17 cellular contexts compared by ENCODE assay signal in genomic region chr11:47204633-47204989, GRCh38. TPM values are rescaled to one million over a fixed set of nuclear protein-coding genes. Genes with fewer than 3 reads are reported as not detected.
DNase-seq lines count a peak whose midpoint lies in the region; ATAC-seq, FAIRE-seq and TF ChIP-seq lines count a peak whose summit lies in the region.
"Had no signal": no experiment of that assay in that cellular context is flagged by ENCODE, and none has a peak within 500 bp of the region (broad histone marks: within the 10 kb centered on the region; RNA-seq: fewer than 3 reads in every experiment).

No MANE protein-coding gene starts in this region.

- no peak for TF ChIP-seq CTCF in astrocyte (IDR thresholded peaks at IDR 0.05; ENCODE audit: insufficient read depth, low read depth, low read length)
- no peak for TF ChIP-seq CTCF in suprapubic skin (IDR thresholded peaks at IDR 0.05)
- no peak for TF ChIP-seq CTCF in heart left ventricle (IDR thresholded peaks at IDR 0.05)

- H3K9me3 ChIP-seq in astrocyte (ENCODE audit: insufficient read depth, low read depth, low read length) (no peaks in the 10 kb centered on the region), suprapubic skin (no peaks in the 10 kb centered on the region), heart left ventricle (no peaks in the 10 kb centered on the region)
- H3K9me3 ChIP-seq: pancreas had no signal

- H3K27me3 Mint-ChIP-seq in astrocyte (ENCODE audit: low read depth, unreplicated experiment): peaks cover 4% of the 10 kb centered on the region

- peak overlapping the region; percentile 42 for H3K4me2 ChIP-seq in astrocyte (ENCODE audit: low read length)

- H3K4me3 Mint-ChIP-seq in astrocyte (ENCODE audit: unreplicated experiment): no peak overlapping the region
- H3K4me3 Mint-ChIP-seq: stimulated activated naive CD8-positive, alpha-beta T cell treated with anti-CD3 and anti-CD28 coated beads, Interleukin-15, Interleukin-2, amounts not matched to agents 100 ng/mL and 50 ng/mL, for 24 hours had no signal

- peak; percentile 87 for FAIRE-seq in astrocyte (lab: Jason Lieb, UNC)
- FAIRE-seq: G401.6, pancreas had no signal

- H3K79me2 ChIP-seq in astrocyte (ENCODE audit: insufficient read depth, low read length): no peaks in the 10 kb centered on the region

- no peak overlapping the region for H3K9ac ChIP-seq in astrocyte (ENCODE audit: low read length)

- H3K4me1 ChIP-seq in astrocyte (ENCODE audit: insufficient read depth, low read length) (peaks cover 8% of the 10 kb centered on the region), suprapubic skin (peaks cover 13% of the 10 kb centered on the region), heart left ventricle (no peaks in the 10 kb centered on the region)
- H3K4me1 ChIP-seq: pancreas had no signal

- no peak for ATAC-seq in GM21447 (IDR thresholded peaks at IDR 0.05; ENCODE audit: unreplicated experiment)
- ATAC-seq in heart left ventricle: no peak
- ATAC-seq: pancreas had no signal

- no peaks in the 10 kb centered on the region for H3K9me3 Mint-ChIP-seq in astrocyte (ENCODE audit: unreplicated experiment)
- H3K9me3 Mint-ChIP-seq: brain; stimulated activated naive CD8-positive, alpha-beta T cell treated with anti-CD3 and anti-CD28 coated beads, Interleukin-15, Interleukin-2, amounts not matched to agents 100 ng/mL and 50 ng/mL, for 24 hours had no signal

- WGBS in suprapubic skin: 42% methylated on average over 2 of the region's 2 CpGs
- 71 to 79% (median 76%) methylated on average over 2 of the region's 2 CpGs for WGBS in heart left ventricle, 4 donors

- peak overlapping the region; percentile 72 for H3K27ac Mint-ChIP-seq in astrocyte (ENCODE audit: unreplicated experiment)
- H3K27ac Mint-ChIP-seq: stimulated activated naive CD8-positive, alpha-beta T cell treated with anti-CD3 and anti-CD28 coated beads, Interleukin-15, Interleukin-2, amounts not matched to agents 100 ng/mL and 50 ng/mL, for 24 hours had no signal

- no peak for TF ChIP-seq POLR2A in suprapubic skin (IDR thresholded peaks at IDR 0.05)
- TF ChIP-seq POLR2A in heart left ventricle (IDR thresholded peaks at IDR 0.05): no peak

- no peaks in the 10 kb centered on the region for H3K36me3 Mint-ChIP-seq in astrocyte (ENCODE audit: low read depth, unreplicated experiment)
- H3K36me3 Mint-ChIP-seq: brain had no signal

- H3K27me3 ChIP-seq in astrocyte (ENCODE audit: insufficient read depth, low read length) (no peaks in the 10 kb centered on the region), suprapubic skin (no peaks in the 10 kb centered on the region), heart left ventricle (no peaks in the 10 kb centered on the region)
- H3K27me3 ChIP-seq: pancreas had no signal

- H3K4me3 ChIP-seq in astrocyte (ENCODE audit: insufficient read depth, low read depth, low read length): no peak overlapping the region
- H3K4me3 ChIP-seq in suprapubic skin: no peak overlapping the region
- no peak overlapping the region for H3K4me3 ChIP-seq in heart left ventricle
- H3K4me3 ChIP-seq: pancreas had no signal

- H2AFZ ChIP-seq in astrocyte (ENCODE audit: low read depth, low read length): peak overlapping the region; percentile 58

- intact Hi-C loops in heart left ventricle (cut with DNase I): no loop called here

- H3K27ac ChIP-seq in astrocyte (ENCODE audit: low read depth, low read length): no peak overlapping the region
- peak overlapping the region; percentile 40 for H3K27ac ChIP-seq in suprapubic skin
- no peak overlapping the region for H3K27ac ChIP-seq in heart left ventricle
- H3K27ac ChIP-seq: pancreas, VCaP had no signal

- no peak for TF ChIP-seq EP300 in suprapubic skin (IDR thresholded peaks at IDR 0.05)

- no peaks in the 10 kb centered on the region for H4K20me1 ChIP-seq in astrocyte (ENCODE audit: insufficient read depth, low read length)

- no peaks in the 10 kb centered on the region for H3K36me3 ChIP-seq in astrocyte (ENCODE audit: insufficient read depth, low read length)
- H3K36me3 ChIP-seq in suprapubic skin: no peaks in the 10 kb centered on the region
- no peaks in the 10 kb centered on the region for H3K36me3 ChIP-seq in heart left ventricle
- H3K36me3 ChIP-seq: pancreas had no signal

- peaks cover 8% of the 10 kb centered on the region for H3K4me1 Mint-ChIP-seq in astrocyte (ENCODE audit: low read depth, unreplicated experiment)

- DNase-seq in SIG-M5 treated with dmso at 0.1 percent for 504 hours (lab: John Stamatoyannopoulos, UW; ENCODE audit: unreplicated experiment) (peak; percentile 17), SIG-M5 (lab: John Stamatoyannopoulos, UW) (no peak), astrocyte (ENCODE audit: low read depth) (peak; percentile 50), foreskin melanocyte (peak; percentile 24), suprapubic skin (ENCODE audit: low spot score in 2 of 2) (no peak), heart left ventricle (no peak)
- no peak for DNase-seq in activated T-cell treated with anti-CD3 and anti-CD28 coated beads, Interleukin-2, amount 50 U/mL, for 48 hours
- DNase-seq: 8988T; activated T-cell treated with anti-CD3 and anti-CD28 coated beads, Interleukin-2, amount 50 U/mL, for 1 hour; Karpas-422; pancreas; stimulated activated CD4-positive, alpha-beta T cell treated with anti-CD3 and anti-CD28 coated beads, Interleukin-1b, Interleukin-23, amount 100 ng/mL, for 48 hours had no signal

RNA-seq across cellular contexts. Expression of gene DDB2, which starts 10.2 kb away (rescaled TPM):
- total RNA-seq in astrocyte: 40.0 and 47.0 TPM in 2 replicates
- 100 to 1,000 TPM in 1 of 4 donors, 10 to 100 TPM in 3; 53.4 to 193 (median 71.8) TPM for total RNA-seq in suprapubic skin
- 10 to 100 TPM in 4 of 9 donors, 1 to 10 TPM in 5; 8.0 to 28.5 (median 9.7) TPM for total RNA-seq in heart left ventricle
- polyA plus RNA-seq in heart left ventricle: 10 to 100 TPM in 1 of 2 donors, 1 to 10 TPM in 1; 8.1 to 11.7 TPM

RNA-seq across cellular contexts. Expression of gene PACSIN3, which starts 18.4 kb away (rescaled TPM):
- total RNA-seq in astrocyte (34.3 and 35.6 TPM in 2 replicates), suprapubic skin (10 to 100 TPM; 42.5 to 59.3 (median 53.5) TPM), heart left ventricle (100 to 1,000 TPM; 127 to 330 (median 211) TPM)
- polyA plus RNA-seq in heart left ventricle: 100 to 1,000 TPM; 123 to 282 TPM

RNA-seq across cellular contexts. Expression of gene ARFGAP2, which starts 27.9 kb away (rescaled TPM):
- total RNA-seq in astrocyte: 46.3 and 51.0 TPM in 2 replicates
- 100 to 1,000 TPM; 178 to 248 (median 201) TPM for total RNA-seq in suprapubic skin
- 10 to 100 TPM; 47.5 to 96.1 (median 61.3) TPM for total RNA-seq in heart left ventricle
- 10 to 100 TPM; 49.7 to 79.1 TPM for polyA plus RNA-seq in heart left ventricle

RNA-seq across cellular contexts. Expression of gene ACP2, which starts 44.0 kb away (rescaled TPM):
- total RNA-seq in astrocyte: 40.8 and 42.2 TPM in 2 replicates
- total RNA-seq in suprapubic skin: 10 to 100 TPM; 22.9 to 28.0 (median 24.6) TPM
- 10 to 100 TPM; 18.0 to 60.4 (median 26.6) TPM for total RNA-seq in heart left ventricle
- polyA plus RNA-seq in heart left ventricle: 10 to 100 TPM; 25.3 to 44.7 TPM

RNA-seq across cellular contexts. Expression of gene NR1H3, which starts 53.2 kb away (rescaled TPM):
- total RNA-seq in astrocyte: 9.8 and 11.2 TPM in 2 replicates
- total RNA-seq in suprapubic skin: 10 to 100 TPM; 17.5 to 27.0 (median 25.0) TPM
- 10 to 100 TPM in 5 of 9 donors, 1 to 10 TPM in 4; 3.9 to 38.5 (median 11.9) TPM for total RNA-seq in heart left ventricle
- 10 to 100 TPM; 11.4 to 17.5 TPM for polyA plus RNA-seq in heart left ventricle

Comparison
In these comparisons a context has a peak if more than half of its experiments do, and no peak if none do; other contexts are left out.
1. DNase-seq: peak in SIG-M5 treated with dmso at 0.1 percent for 504 hours (single experiment), astrocyte (single experiment) and foreskin melanocyte (single experiment); none in SIG-M5 (single experiment), suprapubic skin (0 of 2), activated T-cell treated with anti-CD3 and anti-CD28 coated beads, Interleukin-2, amount 50 U/mL, for 48 hours (0 of 2) and heart left ventricle (0 of 5).